Comparison of ENCODE assay signal across 2 cellular contexts in genomic region chr22:24744638-24745037, GRCh38.
A peak's percentile ranks its signal among the peaks of the same experiment; 100 is the strongest.
TF ChIP-seq lines count a peak whose summit lies in the region.

No MANE protein-coding gene starts in this region.

TF ChIP-seq in Ishikawa, 13 proteins besides CTCF, POLR2A, EP300 and RAD21 (continued from another document):
- TF ChIP-seq REST (IDR thresholded peaks at IDR 0.05; ENCODE audit: low read depth) (peak; percentile 85), EGR1 (IDR thresholded peaks at IDR 0.05) (no peak), ZBTB7A (IDR thresholded peaks at IDR 0.05; ENCODE audit: low read depth) (no peak)

TF ChIP-seq in GM12878, 131 proteins besides CTCF, POLR2A, EP300 and RAD21 (continued from another document):
- TF ChIP-seq CEBPZ (IDR thresholded peaks at IDR 0.05; ENCODE audit: low read depth, low read length): no peak
- TF ChIP-seq ATF2 (IDR thresholded peaks at IDR 0.05; ENCODE audit: low read length): no peak
